ENCODE assay signal across 24 cellular contexts in the genomic region with DNA sequence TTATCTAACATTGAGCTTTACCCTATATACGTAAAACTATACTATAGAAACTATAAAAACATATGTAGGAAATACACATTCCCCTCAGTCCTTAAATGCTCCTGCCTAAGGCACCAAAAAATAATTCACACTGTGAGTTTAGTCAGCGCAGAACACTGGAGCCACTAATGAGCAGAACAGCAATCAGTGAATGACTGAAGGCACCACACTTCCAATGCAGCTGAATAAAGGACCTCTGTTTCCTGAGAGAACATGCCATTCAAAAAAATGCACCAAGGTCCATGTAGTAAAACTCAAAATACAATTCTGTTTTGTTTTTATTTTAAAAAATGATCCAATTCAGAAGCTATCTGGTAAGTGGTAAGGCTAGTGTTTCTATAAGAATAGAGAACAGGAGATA.
"Had no signal": no experiment of that assay in that cellular context is flagged by ENCODE, and none has a peak within 500 bp of the region (broad histone marks: within the 10 kb centered on the region; RNA-seq: fewer than 3 reads in every experiment).

No MANE protein-coding gene starts in this region.

- H3K27me3 Mint-ChIP-seq: activated B cell treated with CpG ODN at 0.5 μM for 24 hours; activated CD4-positive, alpha-beta memory T cell treated with anti-CD3 and anti-CD28 coated beads for 36 hours; activated CD4-positive, alpha-beta T cell treated with anti-CD3 and anti-CD28 coated beads, Interleukin-2, amount 10 ng/mL, durations not matched to agents 24 days and 14 days; activated naive CD8-positive, alpha-beta T cell treated with anti-CD3 and anti-CD28 coated beads, Interleukin-2, amount 50 U/mL, for 24 hours had no signal

- H3K27ac Mint-ChIP-seq: activated B cell treated with CpG ODN at 0.5 μM for 24 hours; activated CD4-positive, alpha-beta memory T cell treated with anti-CD3 and anti-CD28 coated beads for 36 hours; activated CD4-positive, alpha-beta T cell treated with anti-CD3 and anti-CD28 coated beads, Interleukin-2, amount 10 ng/mL, durations not matched to agents 24 days and 14 days; activated naive CD4-positive, alpha-beta T cell treated with anti-CD3 and anti-CD28 coated beads, Interleukin-2, amount 50 U/mL, for 72 hours; activated naive CD8-positive, alpha-beta T cell treated with anti-CD3 and anti-CD28 coated beads, Interleukin-2, amount 50 U/mL, for 24 hours; T-helper 17 cell had no signal

- H3K36me3 ChIP-seq: ascending aorta had no signal

- H3K9me3 ChIP-seq: ascending aorta had no signal

- H3K27ac ChIP-seq: ascending aorta had no signal

- H3K36me3 Mint-ChIP-seq: activated CD4-positive, alpha-beta memory T cell treated with anti-CD3 and anti-CD28 coated beads for 36 hours; activated naive CD4-positive, alpha-beta T cell treated with anti-CD3 and anti-CD28 coated beads, Interleukin-2, amount 50 U/mL, for 72 hours had no signal

- H3K9me3 Mint-ChIP-seq: activated B cell treated with CpG ODN at 0.5 μM for 24 hours; activated CD4-positive, alpha-beta T cell treated with anti-CD3 and anti-CD28 coated beads, Interleukin-2, amount 10 ng/mL, durations not matched to agents 24 days and 14 days; activated T-cell treated with anti-CD3 and anti-CD28 coated beads, Interleukin-2, amount 50 U/mL, for 4 hours had no signal

- H3K4me1 Mint-ChIP-seq: activated B cell treated with CpG ODN at 0.5 μM for 24 hours; activated CD4-positive, alpha-beta T cell treated with anti-CD3 and anti-CD28 coated beads, Interleukin-2, amount 10 ng/mL, durations not matched to agents 24 days and 14 days; activated naive CD8-positive, alpha-beta T cell treated with anti-CD3 and anti-CD28 coated beads, Interleukin-2, amount 50 U/mL, for 24 hours; T-helper 17 cell had no signal

- H3K4me3 Mint-ChIP-seq: activated B cell treated with CpG ODN at 0.5 μM for 24 hours; activated CD4-positive, alpha-beta memory T cell treated with anti-CD3 and anti-CD28 coated beads for 36 hours; activated CD4-positive, alpha-beta T cell treated with anti-CD3 and anti-CD28 coated beads, Interleukin-2, amount 10 ng/mL, durations not matched to agents 24 days and 14 days; activated naive CD8-positive, alpha-beta T cell treated with anti-CD3 and anti-CD28 coated beads, Interleukin-2, amount 50 U/mL, for 24 hours; activated T-cell treated with anti-CD3 and anti-CD28 coated beads, Interleukin-2, amount 50 U/mL, for 4 hours; T-helper 17 cell had no signal

- DNase-seq: activated B cell treated with CpG ODN at 0.5 μM for 24 hours; activated CD4-positive, alpha-beta memory T cell treated with anti-CD3 and anti-CD28 coated beads for 36 hours; activated CD4-positive, alpha-beta T cell treated with anti-CD3 and anti-CD28 coated beads for 1 hour; activated CD4-positive, alpha-beta T cell treated with anti-CD3 and anti-CD28 coated beads, Interleukin-2, amount 10 ng/mL, durations not matched to agents 24 days and 14 days; activated CD8-positive, alpha-beta memory T cell treated with anti-CD3 and anti-CD28 coated beads for 24 hours; activated effector memory CD4-positive, alpha-beta T cell treated with anti-CD3 and anti-CD28 coated beads, Interleukin-2, amount 50 U/mL, for 16 hours; activated naive CD4-positive, alpha-beta T cell treated with Interleukin-2 at 50 U/mL for 16 hours; activated naive CD8-positive, alpha-beta T cell treated with anti-CD3 and anti-CD28 coated beads, Interleukin-2, amount 50 U/mL, for 24 hours; activated T-cell treated with anti-CD3 and anti-CD28 coated beads, Interleukin-2, amount 50 U/mL, for 4 hours; amniotic stem cell; cerebellar nuclear complex; Karpas-422; NCI-H1092; NCI-H1417; NCI-H1930; NCI-H2107; NCI-H2171 treated with DMSO at 0.1 percent for 48 hours; NCI-H226; NCI-H774; SIG-M5; T-helper 17 cell; T-helper 9 cell had no signal

- H3K27me3 ChIP-seq: ascending aorta had no signal

- H3K4me3 ChIP-seq: ascending aorta had no signal

- H3K4me1 ChIP-seq: ascending aorta had no signal
